In the genomic region with DNA sequence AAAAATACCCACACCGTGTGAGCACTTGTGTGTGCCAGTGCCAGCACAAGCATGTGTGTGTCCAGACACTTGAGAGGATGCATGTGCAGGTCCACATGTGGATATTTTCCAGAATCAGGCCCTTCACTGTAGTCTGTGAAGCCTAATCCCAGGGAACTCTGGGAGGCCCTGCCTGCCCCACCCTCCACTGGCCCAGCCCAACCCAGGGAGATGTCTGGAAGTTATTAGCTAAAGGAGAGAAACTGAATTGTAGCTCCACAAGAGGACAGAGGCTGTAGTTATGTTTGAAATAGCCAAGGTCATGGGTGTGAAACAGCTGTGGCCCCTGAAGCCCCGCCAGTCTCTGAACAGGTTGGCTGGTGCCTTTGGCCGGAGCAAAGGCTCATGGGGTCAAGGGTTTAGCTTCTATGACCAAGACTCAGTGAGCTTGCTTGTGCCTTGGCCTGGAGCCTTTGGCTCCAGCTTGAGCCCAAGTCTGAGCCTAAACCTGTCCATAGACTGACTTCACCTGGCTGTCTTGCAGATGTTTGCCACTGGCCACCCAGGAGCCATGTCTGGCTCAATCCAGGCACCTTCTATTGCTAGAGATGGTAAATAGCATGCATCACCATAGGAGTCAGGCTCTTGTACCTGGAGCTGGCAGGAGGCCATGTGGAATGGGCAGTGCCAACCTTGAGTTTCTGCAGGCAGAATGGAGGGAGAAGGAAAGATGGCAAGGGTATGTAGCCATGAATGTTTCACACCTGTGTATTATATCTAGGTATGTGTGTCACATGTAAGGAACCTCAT, we compare ENCODE assay signal across 1 cellular context.
TF ChIP-seq lines count a peak whose summit lies in the region.

No MANE protein-coding gene starts in this region.

TF ChIP-seq in H1, 55 proteins besides CTCF, POLR2A, EP300 and RAD21 (continued from another document):
- TF ChIP-seq SRF (IDR thresholded peaks at IDR 0.05; ENCODE audit: low read depth, low read length) (no peak), EZH2 (IDR thresholded peaks at IDR 0.05; ENCODE audit: low read depth, low read length, severe bottlenecking) (no peak), KDM1A (IDR thresholded peaks at IDR 0.05; ENCODE audit: borderline replicate concordance, low read length) (no peak), CHD2 (IDR thresholded peaks at IDR 0.05; ENCODE audit: low read length) (no peak), TCF12 (IDR thresholded peaks at IDR 0.05; ENCODE audit: low read depth, low read length) (no peak), NRF1 (IDR thresholded peaks at IDR 0.05; ENCODE audit: low read depth, low read length) (no peak), CBX5 (IDR thresholded peaks at IDR 0.05; ENCODE audit: low read depth, low read length) (no peak), RXRA (IDR thresholded peaks at IDR 0.05; ENCODE audit: insufficient read depth, low read depth, low read length) (no peak), SIN3A (conservative IDR thresholded peaks at IDR 0.05 in 1 of 2, IDR thresholded peaks at IDR 0.05 in 1 of 2; ENCODE audit: low read depth in 1 of 2, low read length in 2 of 2) (no peak), GTF2F1 (IDR thresholded peaks at IDR 0.05; ENCODE audit: borderline replicate concordance, low read depth, low read length) (no peak)
- TF ChIP-seq, protein P1, sequence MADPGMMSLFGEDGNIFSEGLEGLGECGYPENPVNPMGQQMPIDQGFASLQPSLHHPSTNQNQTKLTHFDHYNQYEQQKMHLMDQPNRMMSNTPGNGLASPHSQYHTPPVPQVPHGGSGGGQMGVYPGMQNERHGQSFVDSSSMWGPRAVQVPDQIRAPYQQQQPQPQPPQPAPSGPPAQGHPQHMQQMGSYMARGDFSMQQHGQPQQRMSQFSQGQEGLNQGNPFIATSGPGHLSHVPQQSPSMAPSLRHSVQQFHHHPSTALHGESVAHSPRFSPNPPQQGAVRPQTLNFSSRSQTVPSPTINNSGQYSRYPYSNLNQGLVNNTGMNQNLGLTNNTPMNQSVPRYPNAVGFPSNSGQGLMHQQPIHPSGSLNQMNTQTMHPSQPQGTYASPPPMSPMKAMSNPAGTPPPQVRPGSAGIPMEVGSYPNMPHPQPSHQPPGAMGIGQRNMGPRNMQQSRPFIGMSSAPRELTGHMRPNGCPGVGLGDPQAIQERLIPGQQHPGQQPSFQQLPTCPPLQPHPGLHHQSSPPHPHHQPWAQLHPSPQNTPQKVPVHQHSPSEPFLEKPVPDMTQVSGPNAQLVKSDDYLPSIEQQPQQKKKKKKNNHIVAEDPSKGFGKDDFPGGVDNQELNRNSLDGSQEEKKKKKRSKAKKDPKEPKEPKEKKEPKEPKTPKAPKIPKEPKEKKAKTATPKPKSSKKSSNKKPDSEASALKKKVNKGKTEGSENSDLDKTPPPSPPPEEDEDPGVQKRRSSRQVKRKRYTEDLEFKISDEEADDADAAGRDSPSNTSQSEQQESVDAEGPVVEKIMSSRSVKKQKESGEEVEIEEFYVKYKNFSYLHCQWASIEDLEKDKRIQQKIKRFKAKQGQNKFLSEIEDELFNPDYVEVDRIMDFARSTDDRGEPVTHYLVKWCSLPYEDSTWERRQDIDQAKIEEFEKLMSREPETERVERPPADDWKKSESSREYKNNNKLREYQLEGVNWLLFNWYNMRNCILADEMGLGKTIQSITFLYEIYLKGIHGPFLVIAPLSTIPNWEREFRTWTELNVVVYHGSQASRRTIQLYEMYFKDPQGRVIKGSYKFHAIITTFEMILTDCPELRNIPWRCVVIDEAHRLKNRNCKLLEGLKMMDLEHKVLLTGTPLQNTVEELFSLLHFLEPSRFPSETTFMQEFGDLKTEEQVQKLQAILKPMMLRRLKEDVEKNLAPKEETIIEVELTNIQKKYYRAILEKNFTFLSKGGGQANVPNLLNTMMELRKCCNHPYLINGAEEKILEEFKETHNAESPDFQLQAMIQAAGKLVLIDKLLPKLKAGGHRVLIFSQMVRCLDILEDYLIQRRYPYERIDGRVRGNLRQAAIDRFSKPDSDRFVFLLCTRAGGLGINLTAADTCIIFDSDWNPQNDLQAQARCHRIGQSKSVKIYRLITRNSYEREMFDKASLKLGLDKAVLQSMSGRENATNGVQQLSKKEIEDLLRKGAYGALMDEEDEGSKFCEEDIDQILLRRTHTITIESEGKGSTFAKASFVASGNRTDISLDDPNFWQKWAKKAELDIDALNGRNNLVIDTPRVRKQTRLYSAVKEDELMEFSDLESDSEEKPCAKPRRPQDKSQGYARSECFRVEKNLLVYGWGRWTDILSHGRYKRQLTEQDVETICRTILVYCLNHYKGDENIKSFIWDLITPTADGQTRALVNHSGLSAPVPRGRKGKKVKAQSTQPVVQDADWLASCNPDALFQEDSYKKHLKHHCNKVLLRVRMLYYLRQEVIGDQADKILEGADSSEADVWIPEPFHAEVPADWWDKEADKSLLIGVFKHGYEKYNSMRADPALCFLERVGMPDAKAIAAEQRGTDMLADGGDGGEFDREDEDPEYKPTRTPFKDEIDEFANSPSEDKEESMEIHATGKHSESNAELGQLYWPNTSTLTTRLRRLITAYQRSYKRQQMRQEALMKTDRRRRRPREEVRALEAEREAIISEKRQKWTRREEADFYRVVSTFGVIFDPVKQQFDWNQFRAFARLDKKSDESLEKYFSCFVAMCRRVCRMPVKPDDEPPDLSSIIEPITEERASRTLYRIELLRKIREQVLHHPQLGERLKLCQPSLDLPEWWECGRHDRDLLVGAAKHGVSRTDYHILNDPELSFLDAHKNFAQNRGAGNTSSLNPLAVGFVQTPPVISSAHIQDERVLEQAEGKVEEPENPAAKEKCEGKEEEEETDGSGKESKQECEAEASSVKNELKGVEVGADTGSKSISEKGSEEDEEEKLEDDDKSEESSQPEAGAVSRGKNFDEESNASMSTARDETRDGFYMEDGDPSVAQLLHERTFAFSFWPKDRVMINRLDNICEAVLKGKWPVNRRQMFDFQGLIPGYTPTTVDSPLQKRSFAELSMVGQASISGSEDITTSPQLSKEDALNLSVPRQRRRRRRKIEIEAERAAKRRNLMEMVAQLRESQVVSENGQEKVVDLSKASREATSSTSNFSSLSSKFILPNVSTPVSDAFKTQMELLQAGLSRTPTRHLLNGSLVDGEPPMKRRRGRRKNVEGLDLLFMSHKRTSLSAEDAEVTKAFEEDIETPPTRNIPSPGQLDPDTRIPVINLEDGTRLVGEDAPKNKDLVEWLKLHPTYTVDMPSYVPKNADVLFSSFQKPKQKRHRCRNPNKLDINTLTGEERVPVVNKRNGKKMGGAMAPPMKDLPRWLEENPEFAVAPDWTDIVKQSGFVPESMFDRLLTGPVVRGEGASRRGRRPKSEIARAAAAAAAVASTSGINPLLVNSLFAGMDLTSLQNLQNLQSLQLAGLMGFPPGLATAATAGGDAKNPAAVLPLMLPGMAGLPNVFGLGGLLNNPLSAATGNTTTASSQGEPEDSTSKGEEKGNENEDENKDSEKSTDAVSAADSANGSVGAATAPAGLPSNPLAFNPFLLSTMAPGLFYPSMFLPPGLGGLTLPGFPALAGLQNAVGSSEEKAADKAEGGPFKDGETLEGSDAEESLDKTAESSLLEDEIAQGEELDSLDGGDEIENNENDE (IDR thresholded peaks at IDR 0.05; ENCODE audit: insufficient replicate concordance, low read length) = no peak
